14 cellular contexts compared by ENCODE assay signal in the genomic region with DNA sequence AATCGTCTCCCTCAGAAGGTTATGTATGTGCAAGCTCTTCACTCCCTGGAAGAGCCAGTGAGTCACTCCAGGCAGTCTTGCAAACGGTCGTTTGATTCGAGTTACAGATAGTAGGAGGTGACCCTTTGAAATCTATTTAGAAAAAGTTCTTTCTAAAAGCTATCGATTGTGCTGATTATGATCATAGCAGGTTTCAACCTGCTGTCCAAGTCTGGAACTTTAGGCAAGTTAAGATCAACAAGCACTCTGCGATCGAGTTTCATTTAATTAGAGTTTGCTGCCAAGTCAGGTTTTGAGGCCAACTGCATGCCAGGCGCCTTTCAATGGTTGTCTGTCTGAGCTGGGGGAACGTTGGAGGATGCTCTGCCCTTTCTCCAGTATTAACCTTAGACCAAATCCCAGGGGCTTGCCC.
DNase-seq lines count a peak whose midpoint lies in the region; ATAC-seq and TF ChIP-seq lines count a peak whose summit lies in the region.
"Had no signal": no experiment of that assay in that cellular context is flagged by ENCODE, and none has a peak within 500 bp of the region (broad histone marks: within the 10 kb centered on the region; RNA-seq: fewer than 3 reads in every experiment).

No MANE protein-coding gene starts in this region.

- H3K36me3 ChIP-seq in SJCRH30, result no peaks in the 10 kb centered on the region
- H3K36me3 ChIP-seq in CD4-positive, alpha-beta memory T cell (ENCODE audit: insufficient read depth, low read length), result no peaks in the 10 kb centered on the region
- H3K36me3 ChIP-seq: right atrium auricular region had no signal

- no peaks in the 10 kb centered on the region for H3K27me3 ChIP-seq in SJCRH30
- no peaks in the 10 kb centered on the region for H3K27me3 ChIP-seq in CD4-positive, alpha-beta memory T cell (ENCODE audit: insufficient read depth, low read length)
- H3K27me3 ChIP-seq: right atrium auricular region had no signal

- no peak for ATAC-seq in GM21576 (IDR thresholded peaks at IDR 0.05; ENCODE audit: unreplicated experiment)
- ATAC-seq: activated CD4-positive, CD25-positive, alpha-beta regulatory T cell treated with anti-CD3 and anti-CD28 coated beads, Interleukin-2, amount 50 U/mL, for 24 hours had no signal

- no peak overlapping the region for H3K27ac ChIP-seq in SJCRH30
- H3K27ac ChIP-seq in CD4-positive, alpha-beta memory T cell (ENCODE audit: low read depth, low read length), result no peak overlapping the region
- H3K27ac ChIP-seq: right atrium auricular region had no signal

- intact Hi-C loops in CD4-positive, alpha-beta memory T cell (cut with micrococcal nuclease), result no loop called here

- H3K9me3 Mint-ChIP-seq in nephron, result no peaks in the 10 kb centered on the region
- H3K9me3 Mint-ChIP-seq in CD4-positive, alpha-beta memory T cell, result no peaks in the 10 kb centered on the region
- H3K9me3 Mint-ChIP-seq in osteocyte (ENCODE audit: unreplicated experiment), result no peaks in the 10 kb centered on the region
- H3K9me3 Mint-ChIP-seq: activated naive CD8-positive, alpha-beta T cell treated with anti-CD3 and anti-CD28 coated beads, Interleukin-2, amount 10 ng/mL, durations not matched to agents 7 days and 5 days had no signal

- H3K27me3 Mint-ChIP-seq in nephron (ENCODE audit: low read depth) (peaks cover 6% of the 10 kb centered on the region), osteocyte (ENCODE audit: unreplicated experiment) (no peaks in the 10 kb centered on the region)
- H3K27me3 Mint-ChIP-seq in CD4-positive, alpha-beta memory T cell, result peaks cover 0 to 1% of the 10 kb centered on the region in 2 donors
- H3K27me3 Mint-ChIP-seq: activated naive CD8-positive, alpha-beta T cell treated with anti-CD3 and anti-CD28 coated beads, Interleukin-2, amount 10 ng/mL, durations not matched to agents 7 days and 5 days had no signal

- H3K4me3 ChIP-seq in SJCRH30, result no peak overlapping the region
- no peak overlapping the region for H3K4me3 ChIP-seq in CD4-positive, alpha-beta memory T cell (ENCODE audit: low read length in 2 of 2)
- H3K4me3 ChIP-seq: right atrium auricular region had no signal

- DNase-seq in ELF-1 (ENCODE audit: low read depth, low spot score) (peak; percentile 32), NCI-H1694 treated with DMSO at 0.1 percent for 48 hours (lab: John Stamatoyannopoulos, UW) (peak; percentile 46), SJCRH30 (peak; percentile 33 to 68), osteocyte (ENCODE audit: extremely low spot score, unreplicated experiment) (no peak)
- no peak for DNase-seq in CD4-positive, alpha-beta memory T cell
- no peak for DNase-seq in activated CD4-positive, alpha-beta T cell treated with anti-CD3 and anti-CD28 coated beads for 48 hours
- DNase-seq: activated naive CD8-positive, alpha-beta T cell treated with anti-CD3 and anti-CD28 coated beads, Interleukin-2, amount 10 ng/mL, durations not matched to agents 7 days and 5 days; NCI-H1048; stimulated activated CD4-positive, alpha-beta T cell treated with anti-CD3 and anti-CD28 coated beads, Interleukin-4, amount 100 ng/mL, for 1 hour; T-helper 1 cell had no signal

- POLR2A ChIA-PET in CD4-positive, alpha-beta memory T cell (lab: Charles Lee; ENCODE audit: partially characterized antibody), result no interaction called here

- peak in 1 of 3 experiments; percentile 14 for TF ChIP-seq CTCF in nephron (IDR thresholded peaks at IDR 0.05; ENCODE audit: unreplicated experiment in 3 of 3)
- no peak for TF ChIP-seq CTCF in osteocyte (IDR thresholded peaks at IDR 0.05)

- no peaks in the 10 kb centered on the region for H3K9me3 ChIP-seq in SJCRH30 (replicated peaks)
- no peaks in the 10 kb centered on the region for H3K9me3 ChIP-seq in CD4-positive, alpha-beta memory T cell (ENCODE audit: control insufficient read depth in 1 of 2, low read length in 2 of 2)
- H3K9me3 ChIP-seq: right atrium auricular region had no signal

- H3K4me1 Mint-ChIP-seq in nephron (peaks cover 16% of the 10 kb centered on the region), osteocyte (ENCODE audit: unreplicated experiment) (no peaks in the 10 kb centered on the region)
- H3K4me1 Mint-ChIP-seq in CD4-positive, alpha-beta memory T cell, result no peaks in the 10 kb centered on the region
- H3K4me1 Mint-ChIP-seq: activated naive CD8-positive, alpha-beta T cell treated with anti-CD3 and anti-CD28 coated beads, Interleukin-2, amount 10 ng/mL, durations not matched to agents 7 days and 5 days had no signal

- peaks cover 27% of the 10 kb centered on the region for H3K4me1 ChIP-seq in SJCRH30
- H3K4me1 ChIP-seq in CD4-positive, alpha-beta memory T cell (ENCODE audit: insufficient read depth, low read length), result no peaks in the 10 kb centered on the region
- H3K4me1 ChIP-seq: right atrium auricular region had no signal

- CTCF ChIA-PET in CD4-positive, alpha-beta memory T cell (lab: Charles Lee; ENCODE audit: partially characterized antibody), result no interaction called here

- no peaks in the 10 kb centered on the region for H3K36me3 Mint-ChIP-seq in nephron (ENCODE audit: low read depth)
- no peaks in the 10 kb centered on the region for H3K36me3 Mint-ChIP-seq in CD4-positive, alpha-beta memory T cell
- H3K36me3 Mint-ChIP-seq in osteocyte (ENCODE audit: unreplicated experiment), result no peaks in the 10 kb centered on the region
- H3K36me3 Mint-ChIP-seq: activated naive CD8-positive, alpha-beta T cell treated with anti-CD3 and anti-CD28 coated beads, Interleukin-2, amount 10 ng/mL, durations not matched to agents 7 days and 5 days had no signal

- H3K4me3 Mint-ChIP-seq in nephron, result no peak overlapping the region
- no peak overlapping the region for H3K4me3 Mint-ChIP-seq in CD4-positive, alpha-beta memory T cell
- H3K4me3 Mint-ChIP-seq in osteocyte (ENCODE audit: unreplicated experiment), result no peak overlapping the region
- H3K4me3 Mint-ChIP-seq: activated naive CD8-positive, alpha-beta T cell treated with anti-CD3 and anti-CD28 coated beads, Interleukin-2, amount 10 ng/mL, durations not matched to agents 7 days and 5 days had no signal

- H3K27ac Mint-ChIP-seq in nephron (peak overlapping the region; percentile 28 to 48 (median 42)), osteocyte (ENCODE audit: unreplicated experiment) (no peak overlapping the region)
- no peak overlapping the region for H3K27ac Mint-ChIP-seq in CD4-positive, alpha-beta memory T cell
- H3K27ac Mint-ChIP-seq: activated naive CD8-positive, alpha-beta T cell treated with anti-CD3 and anti-CD28 coated beads, Interleukin-2, amount 10 ng/mL, durations not matched to agents 7 days and 5 days had no signal

Comparison
In these comparisons a context has a peak if more than half of its experiments do, and no peak if none do; other contexts are left out.
1. DNase-seq: peak in ELF-1 (single experiment), NCI-H1694 treated with DMSO at 0.1 percent for 48 hours (single experiment) and SJCRH30 (2 of 2); none in CD4-positive, alpha-beta memory T cell (0 of 5), osteocyte (single experiment) and activated CD4-positive, alpha-beta T cell treated with anti-CD3 and anti-CD28 coated beads for 48 hours (single experiment).
2. H3K27ac Mint-ChIP-seq: peak in nephron (3 of 3); none in CD4-positive, alpha-beta memory T cell (0 of 7) and osteocyte (single experiment).